In the genomic region with DNA sequence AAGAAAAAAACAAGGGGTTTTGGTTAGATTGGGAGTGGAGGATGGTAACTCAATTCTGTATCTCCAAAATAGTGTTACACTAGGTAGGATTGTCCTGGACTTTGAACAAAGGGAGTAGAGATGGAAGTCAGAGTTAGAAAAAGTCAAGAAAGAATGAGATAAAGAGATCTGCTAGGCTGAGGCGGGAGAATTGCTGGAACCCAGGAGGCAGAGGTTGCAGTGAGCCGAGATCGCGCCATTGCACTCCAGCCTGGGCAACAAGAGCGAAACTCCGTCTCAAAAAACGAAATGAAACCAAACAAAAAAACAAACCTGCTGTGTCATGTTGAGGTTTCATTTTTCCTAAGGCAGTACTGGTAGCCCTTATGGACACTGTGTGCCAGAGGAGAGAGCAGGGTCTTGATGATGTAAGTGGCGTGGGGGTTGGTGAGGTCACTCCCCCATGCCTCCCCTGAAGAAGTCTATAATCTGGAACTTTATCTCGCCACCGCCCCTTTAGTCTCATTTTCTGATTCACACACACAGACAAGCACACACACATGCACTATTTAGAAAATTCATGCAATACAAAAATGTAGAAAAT, we compare ENCODE assay signal across 9 cellular contexts. TPM values are rescaled to one million over a fixed set of nuclear protein-coding genes. Genes with fewer than 3 reads are reported as not detected.
DNase-seq lines count a peak whose midpoint lies in the region; ATAC-seq and TF ChIP-seq lines count a peak whose summit lies in the region.
"Had no signal": no experiment of that assay in that cellular context is flagged by ENCODE, and none has a peak within 500 bp of the region (broad histone marks: within the 10 kb centered on the region; RNA-seq: fewer than 3 reads in every experiment).

No MANE protein-coding gene starts in this region.

- intact Hi-C loops in cardiac septum (cut with DNase I): no loop called here

- DNase-seq in Caki2 (ENCODE audit: low read depth) (peak; percentile 66), GM23338 (ENCODE audit: low spot score) (no peak), Peyer's patch (no peak), iris pigment epithelial cell (ENCODE audit: low read depth) (peak; percentile 19), cardiac septum (ENCODE audit: low spot score) (no peak), iPS-NIHi11 (ENCODE audit: low spot score) (no peak), kidney glomerular epithelial cell (lab: John Stamatoyannopoulos, UW) (no peak), SJCRH30 (no peak)
- DNase-seq: Kasumi-1 had no signal

- peak overlapping the region; percentile 72; the same call in 1 of the 2 replicates for H2AFZ ChIP-seq in GM23338

- no peak overlapping the region for H3K4me3 ChIP-seq in GM23338
- H3K4me3 ChIP-seq in Peyer's patch: peak overlapping the region; percentile 4 to 34 (median 18)
- H3K4me3 ChIP-seq in SJCRH30: no peak overlapping the region

- H3K36me3 ChIP-seq in GM23338 (ENCODE audit: insufficient read depth) (no peaks in the 10 kb centered on the region), Peyer's patch (no peaks in the 10 kb centered on the region), SJCRH30 (no peaks in the 10 kb centered on the region)

- no peak overlapping the region for H3K4me2 ChIP-seq in GM23338

- H3K4me3 Mint-ChIP-seq in GM23338: no peak overlapping the region

- H3K27ac ChIP-seq in GM23338 (ENCODE audit: low read depth) (no peak overlapping the region), Peyer's patch (no peak overlapping the region), SJCRH30 (no peak overlapping the region)

- no peaks in the 10 kb centered on the region for H3K9me3 Mint-ChIP-seq in GM23338

- H4K20me1 ChIP-seq in GM23338 (replicated peaks; ENCODE audit: insufficient read depth): no peaks in the 10 kb centered on the region

- no peaks in the 10 kb centered on the region for H3K9me2 ChIP-seq in GM23338 (ENCODE audit: insufficient read depth)

- H3F3A ChIP-seq in GM23338 (replicated peaks; ENCODE audit: low read depth): no peaks in the 10 kb centered on the region

- H3K9me3 ChIP-seq in Peyer's patch: no peaks in the 10 kb centered on the region
- no peaks in the 10 kb centered on the region for H3K9me3 ChIP-seq in SJCRH30 (replicated peaks)

- H3K79me2 ChIP-seq in GM23338 (replicated peaks; ENCODE audit: insufficient read depth): no peaks in the 10 kb centered on the region

- peaks cover 2% of the 10 kb centered on the region for H3K27me3 Mint-ChIP-seq in GM23338 (ENCODE audit: insufficient read depth, low read depth, poor library complexity)

- TF ChIP-seq CTCF in GM23338 (conservative IDR thresholded peaks at IDR 0.05; ENCODE audit: low read depth in 2 of 2) (no peak), Peyer's patch (IDR thresholded peaks at IDR 0.05) (no peak)

- H3K4me1 ChIP-seq in GM23338 (ENCODE audit: insufficient read depth): no peaks in the 10 kb centered on the region
- no peaks in the 10 kb centered on the region for H3K4me1 ChIP-seq in Peyer's patch
- H3K4me1 ChIP-seq in SJCRH30: no peaks in the 10 kb centered on the region

- no peak overlapping the region; the same call in 1 of the 2 replicates for H3K27ac Mint-ChIP-seq in GM23338

- TF ChIP-seq POLR2A in Peyer's patch (IDR thresholded peaks at IDR 0.05): no peak

- no peak for ATAC-seq in GM23338

- H3K36me3 Mint-ChIP-seq in GM23338 (ENCODE audit: low read depth): no peaks in the 10 kb centered on the region

- H3K4me1 Mint-ChIP-seq in GM23338: no peaks in the 10 kb centered on the region

- H3K27me3 ChIP-seq in GM23338 (ENCODE audit: insufficient read depth) (no peaks in the 10 kb centered on the region), Peyer's patch (no peaks in the 10 kb centered on the region), SJCRH30 (no peaks in the 10 kb centered on the region; the same call in none of the 2 replicates)

- in situ Hi-C loops in Caki2 (cut with HindIII; ENCODE audit: low pct_unique_long_range_greater_than_20kb, low sequenced_read_pairs): no loop called here

TF ChIP-seq in GM23338, 12 proteins besides CTCF, POLR2A, EP300 and RAD21:
- no peak for TF ChIP-seq CREB1 (CRISPR knock-in tag; IDR thresholded peaks at IDR 0.05; ENCODE audit: low read depth)
- TF ChIP-seq, protein P1, sequence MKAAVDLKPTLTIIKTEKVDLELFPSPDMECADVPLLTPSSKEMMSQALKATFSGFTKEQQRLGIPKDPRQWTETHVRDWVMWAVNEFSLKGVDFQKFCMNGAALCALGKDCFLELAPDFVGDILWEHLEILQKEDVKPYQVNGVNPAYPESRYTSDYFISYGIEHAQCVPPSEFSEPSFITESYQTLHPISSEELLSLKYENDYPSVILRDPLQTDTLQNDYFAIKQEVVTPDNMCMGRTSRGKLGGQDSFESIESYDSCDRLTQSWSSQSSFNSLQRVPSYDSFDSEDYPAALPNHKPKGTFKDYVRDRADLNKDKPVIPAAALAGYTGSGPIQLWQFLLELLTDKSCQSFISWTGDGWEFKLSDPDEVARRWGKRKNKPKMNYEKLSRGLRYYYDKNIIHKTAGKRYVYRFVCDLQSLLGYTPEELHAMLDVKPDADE (IDR thresholded peaks at IDR 0.05): no peak
- no peak for TF ChIP-seq POLR2AphosphoS5 (IDR thresholded peaks at IDR 0.05; ENCODE audit: low read depth)
- no peak for TF ChIP-seq EZH2 (IDR thresholded peaks at IDR 0.05; ENCODE audit: low read depth, unreplicated experiment)
- TF ChIP-seq, protein P2, sequence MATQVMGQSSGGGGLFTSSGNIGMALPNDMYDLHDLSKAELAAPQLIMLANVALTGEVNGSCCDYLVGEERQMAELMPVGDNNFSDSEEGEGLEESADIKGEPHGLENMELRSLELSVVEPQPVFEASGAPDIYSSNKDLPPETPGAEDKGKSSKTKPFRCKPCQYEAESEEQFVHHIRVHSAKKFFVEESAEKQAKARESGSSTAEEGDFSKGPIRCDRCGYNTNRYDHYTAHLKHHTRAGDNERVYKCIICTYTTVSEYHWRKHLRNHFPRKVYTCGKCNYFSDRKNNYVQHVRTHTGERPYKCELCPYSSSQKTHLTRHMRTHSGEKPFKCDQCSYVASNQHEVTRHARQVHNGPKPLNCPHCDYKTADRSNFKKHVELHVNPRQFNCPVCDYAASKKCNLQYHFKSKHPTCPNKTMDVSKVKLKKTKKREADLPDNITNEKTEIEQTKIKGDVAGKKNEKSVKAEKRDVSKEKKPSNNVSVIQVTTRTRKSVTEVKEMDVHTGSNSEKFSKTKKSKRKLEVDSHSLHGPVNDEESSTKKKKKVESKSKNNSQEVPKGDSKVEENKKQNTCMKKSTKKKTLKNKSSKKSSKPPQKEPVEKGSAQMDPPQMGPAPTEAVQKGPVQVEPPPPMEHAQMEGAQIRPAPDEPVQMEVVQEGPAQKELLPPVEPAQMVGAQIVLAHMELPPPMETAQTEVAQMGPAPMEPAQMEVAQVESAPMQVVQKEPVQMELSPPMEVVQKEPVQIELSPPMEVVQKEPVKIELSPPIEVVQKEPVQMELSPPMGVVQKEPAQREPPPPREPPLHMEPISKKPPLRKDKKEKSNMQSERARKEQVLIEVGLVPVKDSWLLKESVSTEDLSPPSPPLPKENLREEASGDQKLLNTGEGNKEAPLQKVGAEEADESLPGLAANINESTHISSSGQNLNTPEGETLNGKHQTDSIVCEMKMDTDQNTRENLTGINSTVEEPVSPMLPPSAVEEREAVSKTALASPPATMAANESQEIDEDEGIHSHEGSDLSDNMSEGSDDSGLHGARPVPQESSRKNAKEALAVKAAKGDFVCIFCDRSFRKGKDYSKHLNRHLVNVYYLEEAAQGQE (IDR thresholded peaks at IDR 0.05; ENCODE audit: unreplicated experiment): no peak

RNA-seq across cellular contexts. Expression of a gene that starts 10.5 kb away (rescaled TPM):
- total RNA-seq in Caki2 (2014; rRNA removed; shearing (Covaris generic); ENCODE audit: low replicate concordance): 0.20 TPM in 1 of 2 replicates, not detected in the other
- not detected in 2 replicates for total RNA-seq in GM23338 (2014; rRNA removed; shearing (Covaris generic))
- 0.45 TPM in 1 of 2 replicates, not detected in the other for polyA plus RNA-seq in GM23338 (2016; fragmentation: Nextera tagmentation; extraction: Ambion mirVana)
- total RNA-seq in Peyer's patch: not detected
- 0.13 TPM for total RNA-seq in cardiac septum
- total RNA-seq in SJCRH30 (2014; rRNA removed; shearing (Covaris generic)): 0.24 and 0.30 TPM in 2 replicates

Comparison
In these comparisons a context has a peak if more than half of its experiments do, and no peak if none do; other contexts are left out.
1. DNase-seq: peak in Caki2 (single experiment) and iris pigment epithelial cell (single experiment); none in GM23338 (single experiment), Peyer's patch (0 of 3), cardiac septum (single experiment), iPS-NIHi11 (single experiment), kidney glomerular epithelial cell (single experiment) and SJCRH30 (0 of 2).
2. H3K4me3 ChIP-seq: peak in Peyer's patch (4 of 4); none in GM23338 (single experiment) and SJCRH30 (single experiment).